In the genomic region with DNA sequence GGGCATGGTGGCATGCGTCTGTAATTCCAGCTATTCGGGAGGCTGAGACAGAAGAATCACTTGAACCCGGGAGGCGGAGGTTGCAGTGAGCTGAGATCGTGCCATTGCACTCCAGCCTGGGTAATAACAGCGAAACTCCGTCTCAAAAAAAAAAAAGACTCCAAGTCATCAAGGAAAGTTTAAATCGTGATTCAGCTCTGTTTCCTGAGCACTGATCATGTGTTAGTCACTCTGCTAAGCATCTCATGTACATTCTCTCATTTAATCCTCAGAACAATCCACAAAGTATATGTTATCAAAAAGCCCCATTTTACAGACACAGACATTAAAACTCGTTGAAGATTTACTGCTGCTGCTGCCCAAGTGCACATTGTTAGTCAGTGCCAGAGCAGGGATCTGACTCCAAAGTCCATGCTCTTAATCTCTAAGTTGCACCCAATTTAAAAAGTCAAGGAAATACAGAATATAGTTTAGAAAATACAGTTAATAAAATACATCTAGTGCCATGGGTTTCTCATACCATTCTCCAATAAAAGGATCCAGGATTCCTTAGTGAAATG, we compare ENCODE assay signal across 21 cellular contexts. TPM values are rescaled to one million over a fixed set of nuclear protein-coding genes. Genes with fewer than 3 reads are reported as not detected.
DNase-seq lines count a peak whose midpoint lies in the region; FAIRE-seq and TF ChIP-seq lines count a peak whose summit lies in the region.
"Had no signal": no experiment of that assay in that cellular context is flagged by ENCODE, and none has a peak within 500 bp of the region (broad histone marks: within the 10 kb centered on the region; RNA-seq: fewer than 3 reads in every experiment).

No MANE protein-coding gene starts in this region.

- intact Hi-C loops in dendritic cell treated with granulocyte-macrophage colony-stimulating factor and Interleukin-4, amounts not matched to agents 40 ng/mL and 50 ng/mL, for 4 days (cut with micrococcal nuclease): loop anchor here (10.0 kb wide), 1 partner anchor 129 kb away; the partner anchor contains the start of gene TM9SF3
- intact Hi-C loops in transverse colon (cut with DNase I; ENCODE audit: low total_unique reads): no loop called here

- H3K27ac Mint-ChIP-seq in dendritic cell treated with granulocyte-macrophage colony-stimulating factor and Interleukin-4, amounts not matched to agents 40 ng/mL and 50 ng/mL, for 4 days: peak overlapping the region; percentile 57
- H3K27ac Mint-ChIP-seq: nephron had no signal

- H3K27ac ChIP-seq in transverse colon: no peak overlapping the region
- H3K27ac ChIP-seq: dorsolateral prefrontal cortex, VCaP had no signal

- DNase-seq in Daoy (ENCODE audit: low read depth): peak; percentile 48
- peak; percentile 15 for DNase-seq in NCI-H226
- peak; percentile 13 for DNase-seq in non-pigmented ciliary epithelial cell (ENCODE audit: low read depth)
- DNase-seq in HK-2 (ENCODE audit: unreplicated experiment): no peak
- no peak for DNase-seq in GM19239 (ENCODE audit: insufficient read length, low spot score)
- no peak for DNase-seq in NCI-H1105 (lab: John Stamatoyannopoulos, UW)
- DNase-seq in transverse colon: no peak
- DNase-seq: activated CD8-positive, alpha-beta memory T cell treated with anti-CD3 and anti-CD28 coated beads for 24 hours; activated gamma-delta T cell treated with Interleukin-2 at 50 U/mL for 16 hours; body of pancreas; dorsolateral prefrontal cortex; hypothalamus; left ventricle myocardium superior; NCI-H1092; NCI-H2227 treated with DMSO at 0.1 percent for 48 hours; right cardiac atrium; stimulated activated CD4-positive, alpha-beta T cell treated with anti-CD3 and anti-CD28 coated beads, Interleukin-2, amount 100 ng/mL, for 48 hours; stimulated activated CD8-positive, alpha-beta memory T cell treated with anti-CD3 and anti-CD28 coated beads, Interleukin-4, amount 100 ng/mL, for 48 hours had no signal

- no peaks in the 10 kb centered on the region for H3K27me3 ChIP-seq in transverse colon
- H3K27me3 ChIP-seq: body of pancreas had no signal

- FAIRE-seq in GM19239 (lab: Jason Lieb, UNC): no peak

- WGBS in transverse colon (ENCODE audit: low coverage in 1 of 2), 2 donors: 47 to 82% methylated on average over 4 to 9 of the region's 9 CpGs

- H3K36me3 ChIP-seq in transverse colon: no peaks in the 10 kb centered on the region

- H3K4me1 ChIP-seq in transverse colon: peaks cover 0 to 11% (median 0%) of the 10 kb centered on the region in 4 donors

- no peaks in the 10 kb centered on the region for H3K27me3 Mint-ChIP-seq in dendritic cell treated with granulocyte-macrophage colony-stimulating factor and Interleukin-4, amounts not matched to agents 40 ng/mL and 50 ng/mL, for 4 days

- H3K9me3 ChIP-seq in transverse colon: no peaks in the 10 kb centered on the region
- H3K9me3 ChIP-seq: body of pancreas had no signal

- no peak overlapping the region for H3K4me3 Mint-ChIP-seq in dendritic cell treated with granulocyte-macrophage colony-stimulating factor and Interleukin-4, amounts not matched to agents 40 ng/mL and 50 ng/mL, for 4 days
- H3K4me3 Mint-ChIP-seq: nephron had no signal

- peaks cover 66% of the 10 kb centered on the region for H3K4me1 Mint-ChIP-seq in dendritic cell treated with granulocyte-macrophage colony-stimulating factor and Interleukin-4, amounts not matched to agents 40 ng/mL and 50 ng/mL, for 4 days (ENCODE audit: low read depth)
- H3K4me1 Mint-ChIP-seq: nephron had no signal

- no peak for TF ChIP-seq CTCF in transverse colon (IDR thresholded peaks at IDR 0.05)

- no peak for TF ChIP-seq EP300 in transverse colon (IDR thresholded peaks at IDR 0.05; ENCODE audit: low read depth)

- H3K36me3 Mint-ChIP-seq in dendritic cell treated with granulocyte-macrophage colony-stimulating factor and Interleukin-4, amounts not matched to agents 40 ng/mL and 50 ng/mL, for 4 days (ENCODE audit: low read depth): peaks cover 67% of the 10 kb centered on the region

- no peak for TF ChIP-seq POLR2A in transverse colon (IDR thresholded peaks at IDR 0.05)

- no peaks in the 10 kb centered on the region for H3K9me3 Mint-ChIP-seq in dendritic cell treated with granulocyte-macrophage colony-stimulating factor and Interleukin-4, amounts not matched to agents 40 ng/mL and 50 ng/mL, for 4 days
- H3K9me3 Mint-ChIP-seq: nephron had no signal

- in situ Hi-C loops in transverse colon (cut with MboI; ENCODE audit: low pct_ligation_motif_present in 1 of 4, low pct_unique_long_range_greater_than_20kb in 1 of 4, low sequenced_read_pairs in 3 of 4): no loop called here

- no peak overlapping the region for H3K4me3 ChIP-seq in transverse colon
- H3K4me3 ChIP-seq: body of pancreas, dorsolateral prefrontal cortex had no signal

RNA-seq across cellular contexts. Expression of gene PIK3AP1, which starts 6.2 kb away (rescaled TPM):
- total RNA-seq in Daoy (2014; rRNA removed; shearing (Covaris generic)): 2.1 and 2.7 TPM in 2 replicates
- 10 to 100 TPM in 3 of 4 donors, 1 to 10 TPM in 1; 6.4 to 42.6 (median 16.3) TPM for total RNA-seq in transverse colon

Comparison
In these comparisons a context has a peak if more than half of its experiments do, and no peak if none do; other contexts are left out.
1. DNase-seq: peak in Daoy (single experiment), NCI-H226 (single experiment) and non-pigmented ciliary epithelial cell (single experiment); none in HK-2 (single experiment), GM19239 (single experiment), NCI-H1105 (single experiment) and transverse colon (single experiment).